In the genomic region with DNA sequence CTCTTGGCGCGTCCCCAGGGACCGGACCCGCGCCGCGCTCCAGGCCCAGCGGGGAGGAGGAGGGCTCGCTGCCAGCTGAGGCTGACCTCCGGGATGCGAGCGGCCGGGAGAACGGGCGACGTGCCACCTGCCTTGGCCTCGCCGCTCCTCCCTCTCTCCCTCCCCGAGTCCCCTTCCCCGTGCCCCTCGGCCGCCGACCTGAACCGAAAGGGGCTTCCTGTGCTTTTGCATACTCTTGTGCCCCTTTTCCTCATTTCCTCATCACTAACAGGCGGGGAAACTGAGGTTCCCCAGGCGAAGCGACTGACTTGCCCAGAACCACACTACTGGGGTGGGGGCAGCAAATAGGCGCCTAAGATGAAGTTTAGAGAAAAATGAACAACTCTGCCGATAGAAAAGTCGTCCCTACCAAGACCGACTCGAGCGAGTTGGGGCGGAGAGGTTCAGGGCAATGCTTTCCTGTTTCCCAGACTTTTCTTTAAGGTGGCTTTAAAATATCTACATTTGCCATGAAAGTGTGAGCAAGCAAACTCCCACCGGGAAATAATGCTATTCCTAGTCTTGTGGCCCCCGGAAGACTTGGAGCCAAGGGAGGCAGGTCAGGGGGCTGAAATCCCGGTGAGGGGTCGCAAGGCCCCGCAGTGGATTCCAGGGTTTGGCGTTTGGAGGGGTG, we compare ENCODE assay signal across 8 cellular contexts. TPM values are rescaled to one million over a fixed set of nuclear protein-coding genes. Genes with fewer than 3 reads are reported as not detected.
DNase-seq lines count a peak whose midpoint lies in the region; ATAC-seq and TF ChIP-seq lines count a peak whose summit lies in the region.

No MANE protein-coding gene starts in this region.

- H3K4me1 ChIP-seq in OCI-LY3 (ENCODE audit: low read length), result peaks cover 23% of the 10 kb centered on the region
- H3K4me1 ChIP-seq in lower lobe of right lung, result peaks cover 74% of the 10 kb centered on the region

- intact Hi-C loops in lower lobe of right lung (cut with DNase I), result no loop called here

- no peak for DNase-seq in activated CD4-positive, CD25-positive, alpha-beta regulatory T cell treated with anti-CD3 and anti-CD28 coated beads, Interleukin-2, amount 50 U/mL, for 72 hours
- DNase-seq in cardiac fibroblast (ENCODE audit: low read depth in 2 of 2), result peak in 1 of 2 donors; percentile 74
- DNase-seq in lower lobe of right lung, result no peak
- DNase-seq in type B pancreatic cell (ENCODE audit: extremely low spot score, unreplicated experiment), result no peak
- DNase-seq in AG20443 (ENCODE audit: low spot score), result no peak

- H3K27ac Mint-ChIP-seq in type B pancreatic cell, result peak overlapping the region; percentile 99

- H3K4me1 Mint-ChIP-seq in type B pancreatic cell (ENCODE audit: unreplicated experiment), result peaks cover 35% of the 10 kb centered on the region

- H3K4me3 Mint-ChIP-seq in type B pancreatic cell, result peak overlapping the region; percentile 92

- peaks cover 28% of the 10 kb centered on the region for H3K36me3 Mint-ChIP-seq in type B pancreatic cell

- no peaks in the 10 kb centered on the region for H3K9me3 ChIP-seq in OCI-LY3 (ENCODE audit: insufficient read depth, low read length)
- no peaks in the 10 kb centered on the region for H3K9me3 ChIP-seq in lower lobe of right lung

- H3K27me3 ChIP-seq in OCI-LY3 (ENCODE audit: low read depth, low read length), result no peaks in the 10 kb centered on the region
- H3K27me3 ChIP-seq in lower lobe of right lung (ENCODE audit: low read depth), result no peaks in the 10 kb centered on the region

- peaks cover 16% of the 10 kb centered on the region for H3K36me3 ChIP-seq in OCI-LY3 (replicated peaks; ENCODE audit: low read depth, low read length)
- H3K36me3 ChIP-seq in lower lobe of right lung, result peaks cover 34% of the 10 kb centered on the region

- no peak for TF ChIP-seq CTCF in OCI-LY3 (IDR thresholded peaks at IDR 0.05; ENCODE audit: low read depth, low read length)
- no peak for TF ChIP-seq CTCF in cardiac fibroblast (IDR thresholded peaks at IDR 0.05; ENCODE audit: low read depth, low read length)
- TF ChIP-seq CTCF in lower lobe of right lung (IDR thresholded peaks at IDR 0.05), result no peak
- no peak for TF ChIP-seq CTCF in type B pancreatic cell (conservative IDR thresholded peaks at IDR 0.05)

- peak overlapping the region; percentile 95 for H3K4me3 ChIP-seq in OCI-LY3 (ENCODE audit: low read length)
- peak overlapping the region; percentile 43 to 45 for H3K4me3 ChIP-seq in cardiac fibroblast (replicated peaks in 1 of 2; ENCODE audit: low read depth in 2 of 2, low read length in 2 of 2)
- peak overlapping the region; percentile 91 for H3K4me3 ChIP-seq in lower lobe of right lung

- no peaks in the 10 kb centered on the region for H3K27me3 Mint-ChIP-seq in type B pancreatic cell

- H4K20me1 ChIP-seq in OCI-LY3 (ENCODE audit: insufficient read depth, low read length), result no peaks in the 10 kb centered on the region

- peak overlapping the region; percentile 72; the same call in 1 of the 2 replicates for H2AFZ ChIP-seq in OCI-LY3 (ENCODE audit: low read depth, low read length)

- H3K9ac ChIP-seq in OCI-LY3 (ENCODE audit: low read length), result peak overlapping the region; percentile 93

- H3K9me3 Mint-ChIP-seq in type B pancreatic cell, result no peaks in the 10 kb centered on the region

- H3K79me2 ChIP-seq in OCI-LY3 (ENCODE audit: low read length), result peaks cover 11% of the 10 kb centered on the region

- ATAC-seq in activated CD4-positive, CD25-positive, alpha-beta regulatory T cell treated with anti-CD3 and anti-CD28 coated beads, Interleukin-2, amount 50 U/mL, for 24 hours, result peak; percentile 3 to 10
- ATAC-seq in lower lobe of right lung (no peak), GM21515 (IDR thresholded peaks at IDR 0.05; ENCODE audit: unreplicated experiment) (no peak)

- H3K27ac ChIP-seq in OCI-LY3 (ENCODE audit: low read length), result peak overlapping the region; percentile 81
- peak overlapping the region; percentile 100 for H3K27ac ChIP-seq in lower lobe of right lung

- peak overlapping the region; percentile 99 for H3K4me2 ChIP-seq in OCI-LY3 (ENCODE audit: low read length)

RNA-seq across cellular contexts. Expression of gene DUSP1, which starts 0.6 kb away (rescaled TPM):
- total RNA-seq in lower lobe of right lung (367 TPM), type B pancreatic cell (ENCODE audit: low replicate concordance) (50.9 and 163 TPM in 2 replicates)

Comparison
In these comparisons a context has a peak if more than half of its experiments do, and no peak if none do; other contexts are left out.
1. ATAC-seq: peak in activated CD4-positive, CD25-positive, alpha-beta regulatory T cell treated with anti-CD3 and anti-CD28 coated beads, Interleukin-2, amount 50 U/mL, for 24 hours (2 of 2); none in lower lobe of right lung (0 of 2) and GM21515 (single experiment).
2. H3K4me3 ChIP-seq: peak in every context shown above with its lines; median percentile 95 in OCI-LY3; 91 in lower lobe of right lung; 44 in cardiac fibroblast.